In the genomic region with DNA sequence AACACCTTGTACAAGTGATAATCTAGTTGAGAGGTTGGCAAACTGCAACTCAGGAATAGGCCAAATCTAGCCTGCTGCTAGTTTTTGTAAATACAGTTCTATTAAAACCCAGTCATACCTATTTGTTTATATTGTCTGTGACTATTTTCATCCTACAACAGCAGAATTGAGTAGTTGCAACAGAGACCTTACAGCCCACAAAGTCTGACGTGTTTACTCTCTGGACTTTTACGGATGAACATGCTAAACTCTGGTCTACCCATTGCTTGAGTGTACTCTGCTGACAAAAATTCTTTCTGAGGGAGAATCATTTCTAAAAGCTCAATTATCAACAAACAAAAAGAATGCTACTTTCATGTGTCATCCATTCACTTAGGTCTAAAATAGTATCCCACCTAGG, we compare ENCODE assay signal across 21 cellular contexts.
DNase-seq lines count a peak whose midpoint lies in the region; ATAC-seq and TF ChIP-seq lines count a peak whose summit lies in the region.
"Had no signal": no experiment of that assay in that cellular context is flagged by ENCODE, and none has a peak within 500 bp of the region (broad histone marks: within the 10 kb centered on the region; RNA-seq: fewer than 3 reads in every experiment).

No MANE protein-coding gene starts in this region.

- ATAC-seq in RWPE2 (ENCODE audit: low read depth) (no peak), T-cell (replicated peaks in 1 of 4) (no peak), HG03354 (IDR thresholded peaks at IDR 0.05; ENCODE audit: poor library complexity, severe bottlenecking, unreplicated experiment) (no peak)
- ATAC-seq: CD8-positive, alpha-beta T cell; GM12878; Panc1; Right ventricle myocardium inferior had no signal

- H3K4me3 Mint-ChIP-seq in T-cell, result no peak overlapping the region
- H3K4me3 Mint-ChIP-seq: CD8-positive, alpha-beta T cell had no signal

- no peaks in the 10 kb centered on the region for H3K27me3 ChIP-seq in GM23248 (replicated peaks; ENCODE audit: insufficient read depth)
- H3K27me3 ChIP-seq in RWPE2 (ENCODE audit: insufficient read depth, poor library complexity, severe bottlenecking), result no peaks in the 10 kb centered on the region

- H3K36me3 ChIP-seq in GM23248 (ENCODE audit: low read depth) (0 out of 2 replicates have a peak, but pooled peaks cover 10% of the 10 kb centered on the region), RWPE2 (ENCODE audit: low read depth) (peaks cover 6% of the 10 kb centered on the region; the same call in 1 of the 2 replicates)

- CTCF ChIA-PET in T-cell (lab: Charles Lee), result interaction anchor here in 1 of 2 donors (0.9 kb wide), 1 partner anchor 10 kb away, joined by 3 read pairs; no protein-coding TSS in a partner anchor

- H3K27ac ChIP-seq in GM23248 (peak overlapping the region; percentile 78), RWPE2 (ENCODE audit: poor library complexity, severe bottlenecking) (peak overlapping the region; percentile 75), epithelial cell of prostate (peak overlapping the region; percentile 43)
- H3K27ac ChIP-seq: SK-N-MC had no signal

- POLR2A ChIA-PET in T-cell (lab: Charles Lee), result no interaction called here

- no peaks in the 10 kb centered on the region for H3K27me3 Mint-ChIP-seq in T-cell

- H3K9ac ChIP-seq in GM23248, result peak overlapping the region; percentile 15; the same call in 1 of the 2 replicates

- 59 to 61% methylated on average over 2 of the region's 2 CpGs for WGBS in GM23248 (ENCODE audit: low coverage in 1 of 2, low lambda C conversion rate in 2 of 2, missing lambda C conversion rate in 2 of 2), 2 experiments

- peak; percentile 46 for DNase-seq in GM23248
- DNase-seq in RWPE2 (ENCODE audit: low spot score), result no peak
- no peak for DNase-seq in epithelial cell of prostate (ENCODE audit: low read depth, low spot score)
- DNase-seq in stimulated activated CD4-positive, alpha-beta T cell treated with anti-CD3 and anti-CD28 coated beads, Interleukin-15, amount 100 ng/mL, for 24 hours, result no peak
- no peak for DNase-seq in T-cell
- DNase-seq in medulla oblongata (ENCODE audit: extremely low spot score), result no peak
- DNase-seq: CD8-positive, alpha-beta T cell; DMS79 treated with DMSO at 0.1 percent for 48 hours; GDM1; H7; Karpas-422; MM.1S; NCI-H1092 treated with DMSO at 0.1 percent for 48 hours; NCI-H2107; NCI-H2227 treated with DMSO at 0.1 percent for 48 hours; NCI-H524 treated with DMSO at 0.1 percent for 48 hours had no signal

- H3K4me1 ChIP-seq in GM23248 (ENCODE audit: insufficient read depth) (peaks cover 30% of the 10 kb centered on the region), RWPE2 (ENCODE audit: insufficient read depth, poor library complexity, severe bottlenecking) (peaks cover 18% of the 10 kb centered on the region)

- no peaks in the 10 kb centered on the region for H3K4me1 Mint-ChIP-seq in T-cell

- in situ Hi-C loops in GM23248 (cut with MboI), result no loop called here

- peak overlapping the region; percentile 46 for H3K4me2 ChIP-seq in GM23248 (ENCODE audit: unreplicated experiment)

- H4K20me1 ChIP-seq in GM23248 (ENCODE audit: insufficient read depth), result no peaks in the 10 kb centered on the region

- no peak overlapping the region for H2AFZ ChIP-seq in GM23248

- no peak for TF ChIP-seq CTCF in RWPE2 (IDR thresholded peaks at IDR 0.05; ENCODE audit: poor library complexity, severe bottlenecking)

- H3K27ac Mint-ChIP-seq in T-cell, result no peak overlapping the region
- H3K27ac Mint-ChIP-seq: CD8-positive, alpha-beta T cell had no signal

- no peaks in the 10 kb centered on the region for H3K79me2 ChIP-seq in GM23248 (ENCODE audit: insufficient read depth)

- H3K36me3 Mint-ChIP-seq in T-cell, result peaks cover 7% of the 10 kb centered on the region
- H3K36me3 Mint-ChIP-seq: CD8-positive, alpha-beta T cell had no signal

- no peaks in the 10 kb centered on the region for H3K9me2 ChIP-seq in GM23248 (ENCODE audit: insufficient read depth)

- no peak overlapping the region for H3K4me3 ChIP-seq in GM23248
- no peak overlapping the region for H3K4me3 ChIP-seq in RWPE2 (ENCODE audit: severe bottlenecking)
- H3K4me3 ChIP-seq: GM12878, SK-N-MC had no signal

- no peaks in the 10 kb centered on the region for H3K9me3 ChIP-seq in GM23248 (ENCODE audit: low read depth)
- no peaks in the 10 kb centered on the region for H3K9me3 ChIP-seq in RWPE2 (ENCODE audit: severe bottlenecking)

- peaks cover 2 to 14% (median 12%) of the 10 kb centered on the region in 3 donors for H3K9me3 Mint-ChIP-seq in T-cell

- peaks cover 20% of the 10 kb centered on the region for H3F3A ChIP-seq in GM23248 (ENCODE audit: insufficient read depth)
